ENCODE assay signal across 7 cellular contexts in the genomic region with DNA sequence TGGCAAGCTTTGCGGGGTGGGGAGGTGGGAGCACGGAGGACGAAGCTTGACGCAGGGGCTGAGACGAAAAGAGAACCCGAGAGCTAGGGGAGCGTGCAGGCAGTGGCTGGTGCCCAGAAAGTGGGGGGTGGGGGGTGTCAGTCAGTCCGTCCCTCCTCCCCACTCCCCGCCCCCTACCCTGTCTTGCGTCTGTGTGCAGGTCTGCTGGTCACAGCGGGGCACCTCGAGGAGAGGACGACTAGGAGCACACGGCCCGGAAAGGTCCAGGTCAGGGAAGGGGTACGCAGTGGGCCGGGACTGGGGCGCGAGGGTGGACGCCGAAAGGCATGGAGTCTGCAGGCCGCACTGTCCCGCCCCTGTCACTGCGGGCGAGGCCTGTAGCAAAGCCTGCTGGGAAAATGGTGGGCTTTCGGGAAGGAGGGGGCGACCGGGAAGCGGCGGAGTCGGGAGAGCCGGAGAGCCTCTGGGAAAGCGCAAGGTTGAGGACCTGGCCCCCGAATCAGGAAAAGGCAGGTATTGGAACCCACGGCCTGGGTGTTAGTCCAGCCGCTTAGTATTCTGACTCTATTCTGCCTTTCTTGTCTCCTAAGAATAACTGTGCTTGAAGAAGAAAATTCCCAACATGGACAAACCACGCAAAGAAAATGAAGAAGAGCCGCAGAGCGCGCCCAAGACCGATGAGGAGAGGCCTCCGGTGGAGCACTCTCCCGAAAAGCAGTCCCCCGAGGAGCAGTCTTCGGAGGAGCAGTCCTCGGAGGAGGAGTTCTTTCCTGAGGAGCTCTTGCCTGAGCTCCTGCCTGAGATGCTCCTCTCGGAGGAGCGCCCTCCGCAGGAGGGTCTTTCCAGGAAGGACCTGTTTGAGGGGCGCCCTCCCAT. TPM values are rescaled to one million over a fixed set of nuclear protein-coding genes. Genes with fewer than 3 reads are reported as not detected.
DNase-seq lines count a peak whose midpoint lies in the region; ATAC-seq and TF ChIP-seq lines count a peak whose summit lies in the region.

No MANE protein-coding gene starts in this region.

- ATAC-seq in HG03066 (IDR thresholded peaks at IDR 0.05; ENCODE audit: low read depth, unreplicated experiment): peak; percentile 54
- ATAC-seq in activated T-cell treated with anti-CD3 and anti-CD28 coated beads, Interleukin-2, amount 50 U/mL, for 72 hours (replicated peaks in 1 of 2): peak; percentile 61 to 75

- H3K4me3 ChIP-seq in fibroblast of mammary gland (ENCODE audit: control insufficient read depth, low read depth, low read length): peak overlapping the region; percentile 66
- peak overlapping the region; percentile 52 to 75 (median 62) for H3K4me3 ChIP-seq in transverse colon

- H3K27me3 ChIP-seq in transverse colon: no peaks in the 10 kb centered on the region

- peak overlapping the region; percentile 87 to 96 (median 94) for H3K27ac ChIP-seq in transverse colon

- in situ Hi-C loops in GM13976 (cut with MboI; ENCODE audit: low sequenced_read_pairs, unreplicated experiment) (no loop called here), transverse colon (cut with MboI; ENCODE audit: low pct_ligation_motif_present in 1 of 4, low pct_unique_long_range_greater_than_20kb in 1 of 4, low sequenced_read_pairs in 3 of 4) (no loop called here)

- TF ChIP-seq CTCF in GM13976 (IDR thresholded peaks at IDR 0.05; ENCODE audit: borderline replicate concordance, control extremely low read depth, extremely low read depth, insufficient read depth, missing control alignments) (no peak), fibroblast of mammary gland (conservative IDR thresholded peaks at IDR 0.05; ENCODE audit: control insufficient read depth, insufficient read depth, low read depth, low read length) (peak; percentile 57), transverse colon (IDR thresholded peaks at IDR 0.05) (peak; percentile 8 to 33 (median 22))

- 34% methylated on average over 50 of the region's 50 CpGs; no CpG with 5 or more reads in 1 of the 2 donors for WGBS in transverse colon (ENCODE audit: low coverage in 1 of 2), 2 donors

- H3K9me3 ChIP-seq in transverse colon: no peaks in the 10 kb centered on the region

- peak overlapping the region; percentile 78 for H3K27ac Mint-ChIP-seq in activated T-cell treated with anti-CD3 and anti-CD28 coated beads, Interleukin-2, amount 50 U/mL, for 72 hours

- peaks cover 0 to 10% (median 3%) of the 10 kb centered on the region in 4 donors for H3K4me1 ChIP-seq in transverse colon

- H3K4me1 Mint-ChIP-seq in activated T-cell treated with anti-CD3 and anti-CD28 coated beads, Interleukin-2, amount 50 U/mL, for 72 hours (ENCODE audit: low read depth): peaks cover 7% of the 10 kb centered on the region

- peak; percentile 46 for TF ChIP-seq POLR2A in transverse colon (IDR thresholded peaks at IDR 0.05)

- peak; percentile 9 for TF ChIP-seq EP300 in transverse colon (IDR thresholded peaks at IDR 0.05; ENCODE audit: low read depth)

- peak; percentile 38 for DNase-seq in GM13976 (ENCODE audit: low spot score)
- peak; percentile 46 for DNase-seq in NCI-H345 treated with DMSO at 0.1 percent for 48 hours (lab: John Stamatoyannopoulos, UW; ENCODE audit: unreplicated experiment)
- peak; percentile 11 to 21 for DNase-seq in activated T-cell treated with anti-CD3 and anti-CD28 coated beads, Interleukin-2, amount 50 U/mL, for 72 hours
- DNase-seq in fibroblast of mammary gland (ENCODE audit: low read depth): peak; percentile 73
- DNase-seq in myocyte (ENCODE audit: low read depth): peak; percentile 75
- peak; percentile 60 for DNase-seq in transverse colon

- no peaks in the 10 kb centered on the region for H3K36me3 Mint-ChIP-seq in activated T-cell treated with anti-CD3 and anti-CD28 coated beads, Interleukin-2, amount 50 U/mL, for 72 hours (ENCODE audit: insufficient read depth in 2 of 2)

- no peaks in the 10 kb centered on the region for H3K9me3 Mint-ChIP-seq in activated T-cell treated with anti-CD3 and anti-CD28 coated beads, Interleukin-2, amount 50 U/mL, for 72 hours

- intact Hi-C loops in transverse colon (cut with DNase I; ENCODE audit: low total_unique reads): no loop called here

- H3K4me3 Mint-ChIP-seq in activated T-cell treated with anti-CD3 and anti-CD28 coated beads, Interleukin-2, amount 50 U/mL, for 72 hours: peak overlapping the region; percentile 90 to 92

- no peaks in the 10 kb centered on the region for H3K36me3 ChIP-seq in transverse colon

- peaks cover 14% of the 10 kb centered on the region for H3K27me3 Mint-ChIP-seq in activated T-cell treated with anti-CD3 and anti-CD28 coated beads, Interleukin-2, amount 50 U/mL, for 72 hours (ENCODE audit: low read depth)

RNA-seq across cellular contexts. Expression of a gene that starts 0.8 kb away (rescaled TPM):
- 1 to 10 TPM; 6.1 to 8.7 TPM for total RNA-seq in activated T-cell treated with anti-CD3 and anti-CD28 coated beads, Interleukin-2, amount 50 U/mL, for 72 hours
- 149 and 162 TPM in 2 replicates for total RNA-seq in myocyte
- polyA plus RNA-seq in myocyte (2012): 27.3 TPM
- 10 to 100 TPM; 44.9 to 79.2 (median 56.6) TPM for total RNA-seq in transverse colon

RNA-seq across cellular contexts. Expression of a gene that starts 21.8 kb away (rescaled TPM):
- total RNA-seq in activated T-cell treated with anti-CD3 and anti-CD28 coated beads, Interleukin-2, amount 50 U/mL, for 72 hours: 1 to 10 TPM; 5.9 to 6.5 TPM
- total RNA-seq in myocyte (34.0 and 36.5 TPM in 2 replicates), transverse colon (10 to 100 TPM in 2 of 4 donors, 1 to 10 TPM in 2; 3.4 to 16.7 (median 12.4) TPM)
- polyA plus RNA-seq in myocyte (2012): 60.7 TPM

RNA-seq across cellular contexts. Expression of a gene that starts 44.2 kb away (rescaled TPM):
- total RNA-seq in activated T-cell treated with anti-CD3 and anti-CD28 coated beads, Interleukin-2, amount 50 U/mL, for 72 hours: 10 to 100 TPM; 12.9 to 17.7 TPM
- 153 and 202 TPM in 2 replicates for total RNA-seq in myocyte
- 141 TPM for polyA plus RNA-seq in myocyte (2012)
- 100 to 1,000 TPM in 1 of 4 donors, 10 to 100 TPM in 3; 25.5 to 118 (median 55.6) TPM for total RNA-seq in transverse colon

RNA-seq across cellular contexts. Expression of a gene that starts 57.0 kb away (rescaled TPM):
- 100 to 1,000 TPM; 154 to 171 TPM for total RNA-seq in activated T-cell treated with anti-CD3 and anti-CD28 coated beads, Interleukin-2, amount 50 U/mL, for 72 hours
- total RNA-seq in myocyte (769 and 841 TPM in 2 replicates), transverse colon (100 to 1,000 TPM; 171 to 235 (median 185) TPM)
- polyA plus RNA-seq in myocyte (2012): 424 TPM

Comparison
In these comparisons a context has a peak if more than half of its experiments do, and no peak if none do; other contexts are left out.
1. Peak in every context shown above with its lines: DNase-seq, ATAC-seq, H3K4me3 ChIP-seq and H3K27ac ChIP-seq.
2. DNase-seq: peak in every context shown above with its lines; median percentile 75 in myocyte; 73 in fibroblast of mammary gland; 60 in transverse colon; 46 in NCI-H345 treated with DMSO at 0.1 percent for 48 hours; 38 in GM13976; 16 in activated T-cell treated with anti-CD3 and anti-CD28 coated beads, Interleukin-2, amount 50 U/mL, for 72 hours.
3. RNA of a gene that starts 0.8 kb away (total RNA-seq): 149 to 162 TPM in myocyte and 44.9 to 79.2 TPM in transverse colon; 6.1 to 8.7 TPM in activated T-cell treated with anti-CD3 and anti-CD28 coated beads, Interleukin-2, amount 50 U/mL, for 72 hours; every median in the first group is over 4 times any median in the second.